ENCODE assay signal across 1 cellular context in genomic region chr17:79624658-79625478, GRCh38.
TF ChIP-seq lines count a peak whose summit lies in the region.

No MANE protein-coding gene starts in this region.

TF ChIP-seq in SK-N-SH, 30 proteins besides CTCF, POLR2A, EP300 and RAD21 (continued from another document):
- TF ChIP-seq REST (IDR thresholded peaks at IDR 0.05; ENCODE audit: low read depth, low read length) = no peak
- TF ChIP-seq RXRA (IDR thresholded peaks at IDR 0.05; ENCODE audit: borderline replicate concordance, low read depth) = no peak
- no peak for TF ChIP-seq GABPA (IDR thresholded peaks at IDR 0.05; ENCODE audit: low read depth)
- no peak for TF ChIP-seq FOXM1 (IDR thresholded peaks at IDR 0.05; ENCODE audit: low read depth)
- TF ChIP-seq YY1 (IDR thresholded peaks at IDR 0.05; ENCODE audit: low read depth) = no peak
- no peak for TF ChIP-seq EZH2phosphoT487 (IDR thresholded peaks at IDR 0.05; ENCODE audit: borderline replicate concordance, low read depth)
- TF ChIP-seq RCOR1 (IDR thresholded peaks at IDR 0.05; ENCODE audit: low read length) = no peak
- TF ChIP-seq GATA2 (CRISPR knock-in tag; IDR thresholded peaks at IDR 0.05) = no peak
- TF ChIP-seq TEAD4 (IDR thresholded peaks at IDR 0.05; ENCODE audit: borderline replicate concordance, insufficient read depth) = no peak
- no peak for TF ChIP-seq FOXJ3 (CRISPR knock-in tag; IDR thresholded peaks at IDR 0.05)
- no peak for TF ChIP-seq NFIC (IDR thresholded peaks at IDR 0.05; ENCODE audit: borderline replicate concordance)
- TF ChIP-seq ELF1 (IDR thresholded peaks at IDR 0.05) = no peak
TF ChIP-seq in SK-N-SH: peak in this region for 0.
